In genomic region chr7:131111792-131112191, GRCh38 we compare ENCODE assay signal across 1 cellular context.
TF ChIP-seq lines count a peak whose summit lies in the region.

No MANE protein-coding gene starts in this region.

TF ChIP-seq in A549, 52 proteins besides CTCF, POLR2A, EP300 and RAD21 (continued from another document):
- TF ChIP-seq REST (IDR thresholded peaks at IDR 0.05) (no peak), NFE2L2 (conservative IDR thresholded peaks at IDR 0.05; ENCODE audit: low read length) (no peak), BCL3 (IDR thresholded peaks at IDR 0.05) (no peak), FOSB (CRISPR knock-in tag; IDR thresholded peaks at IDR 0.05) (peak; percentile 79; the same call in 1 of the 2 replicates), ZSCAN20 (CRISPR knock-in tag; IDR thresholded peaks at IDR 0.05) (0 out of 2 replicates have a peak, but pooled peaks have one; percentile 31), ATOH8 (CRISPR knock-in tag; IDR thresholded peaks at IDR 0.05; ENCODE audit: low read depth) (no peak), KDM1A (IDR thresholded peaks at IDR 0.05; ENCODE audit: low read depth) (no peak), PBX3 (IDR thresholded peaks at IDR 0.05) (no peak)
